Comparison of ENCODE assay signal across 13 cellular contexts in genomic region chr14:68564236-68564825, GRCh38.
DNase-seq lines count a peak whose midpoint lies in the region; ATAC-seq and TF ChIP-seq lines count a peak whose summit lies in the region.
"Had no signal": no experiment of that assay in that cellular context is flagged by ENCODE, and none has a peak within 500 bp of the region (broad histone marks: within the 10 kb centered on the region; RNA-seq: fewer than 3 reads in every experiment).

No MANE protein-coding gene starts in this region.

- H3K27ac ChIP-seq in SK-N-MC (0 out of 2 replicates have a peak overlapping the region, but pooled peaks have one; percentile 85), heart left ventricle (peak overlapping the region; percentile 48 to 91 (median 78)), tibial artery (peak overlapping the region; percentile 61 to 64)
- no peak overlapping the region for H3K27ac ChIP-seq in CD4-positive, alpha-beta T cell (ENCODE audit: low read depth, low read length)

- H3K27me3 Mint-ChIP-seq in neural crest cell (ENCODE audit: low read depth), result no peaks in the 10 kb centered on the region
- H3K27me3 Mint-ChIP-seq in CD4-positive, alpha-beta T cell, result no peaks in the 10 kb centered on the region

- ATAC-seq in heart left ventricle, result peak; percentile 9 to 40 (median 24)
- no peak for ATAC-seq in HG03108 (IDR thresholded peaks at IDR 0.05; ENCODE audit: unreplicated experiment)
- no peak for ATAC-seq in CD4-positive, alpha-beta T cell (ENCODE audit: poor library complexity)
- ATAC-seq: GM12878 had no signal

- WGBS in heart left ventricle, 4 donors, result 73 to 86% (median 80%) methylated on average over 15 to 18 of the region's 18 CpGs

- TF ChIP-seq CTCF in heart left ventricle (IDR thresholded peaks at IDR 0.05), result peak in 1 of 12 donors; percentile 7
- no peak for TF ChIP-seq CTCF in neural crest cell (conservative IDR thresholded peaks at IDR 0.05)
- TF ChIP-seq CTCF in tibial artery (IDR thresholded peaks at IDR 0.05), result no peak
- no peak for TF ChIP-seq CTCF in CD4-positive, alpha-beta T cell (IDR thresholded peaks at IDR 0.05)

- H3K27me3 ChIP-seq in heart left ventricle (no peaks in the 10 kb centered on the region), tibial artery (no peaks in the 10 kb centered on the region)
- no peaks in the 10 kb centered on the region for H3K27me3 ChIP-seq in CD4-positive, alpha-beta T cell (ENCODE audit: control insufficient read depth, insufficient read depth, low read length)

- H3K9me3 ChIP-seq in SK-N-MC (ENCODE audit: low read depth, low read length) (no peaks in the 10 kb centered on the region), heart left ventricle (no peaks in the 10 kb centered on the region), tibial artery (no peaks in the 10 kb centered on the region)
- H3K9me3 ChIP-seq in CD4-positive, alpha-beta T cell (ENCODE audit: control insufficient read depth, low read length), result no peaks in the 10 kb centered on the region

- intact Hi-C loops in heart left ventricle (cut with DNase I) (no loop called here), tibial artery (cut with DNase I; ENCODE audit: low total_unique reads) (no loop called here)
- intact Hi-C loops in CD4-positive, alpha-beta T cell (cut with DNase I, micrococcal nuclease), result loop anchor here in 1 of 2 experiments (10.0 kb wide), 1 partner anchor 60 kb away; no protein-coding TSS in a partner anchor

- H3K36me3 Mint-ChIP-seq in neural crest cell (ENCODE audit: low read depth), result no peaks in the 10 kb centered on the region
- H3K36me3 Mint-ChIP-seq in CD4-positive, alpha-beta T cell (ENCODE audit: low read depth), result no peaks in the 10 kb centered on the region

- DNase-seq in SK-N-MC (ENCODE audit: low read depth, low spot score) (no peak), heart left ventricle (peak in 1 of 5 donors; percentile 47), neural crest cell (ENCODE audit: low read depth, low spot score) (no peak), tibial artery (peak in 1 of 2 donors; percentile 64), HEK293T (ENCODE audit: extremely low spot score) (no peak), T-helper 2 cell (no peak)
- DNase-seq in CD4-positive, alpha-beta T cell, result no peak
- DNase-seq: activated CD4-positive, CD25-positive, alpha-beta regulatory T cell treated with anti-CD3 and anti-CD28 coated beads, Interleukin-2, amount 50 U/mL, for 72 hours; activated effector memory CD4-positive, alpha-beta T cell treated with anti-CD3 and anti-CD28 coated beads, Interleukin-2, amount 50 U/mL, for 16 hours; Calu3; head of caudate nucleus had no signal

- peaks cover 82% of the 10 kb centered on the region for H3K4me1 Mint-ChIP-seq in neural crest cell
- peaks cover 53% of the 10 kb centered on the region for H3K4me1 Mint-ChIP-seq in CD4-positive, alpha-beta T cell (ENCODE audit: low read depth)

- POLR2A ChIA-PET in HEK293T (lab: Yijun Ruan, JAX), result no interaction called here
- POLR2A ChIA-PET in CD4-positive, alpha-beta T cell (lab: Charles Lee), result interaction anchor here (0.6 to 3.7 kb wide), 4 partner anchors 9 to 229 kb away, joined by 3 to 20 read pairs (median 3); partner anchors contain the start of gene ZFP36L1

- H3K4me3 ChIP-seq in SK-N-MC, result no peak overlapping the region
- H3K4me3 ChIP-seq in heart left ventricle, result no peak overlapping the region
- H3K4me3 ChIP-seq in tibial artery, result no peak overlapping the region
- H3K4me3 ChIP-seq: GM12878 had no signal

- CTCF ChIA-PET in HEK293T (lab: Yijun Ruan, JAX), result no interaction called here
- CTCF ChIA-PET in CD4-positive, alpha-beta T cell (lab: Charles Lee), result no interaction called here

- peak overlapping the region; percentile 4 for H3K4me3 Mint-ChIP-seq in neural crest cell
- no peak overlapping the region for H3K4me3 Mint-ChIP-seq in CD4-positive, alpha-beta T cell

- peaks cover 7% of the 10 kb centered on the region for H3K9me3 Mint-ChIP-seq in neural crest cell
- no peaks in the 10 kb centered on the region for H3K9me3 Mint-ChIP-seq in CD4-positive, alpha-beta T cell

- no peak for TF ChIP-seq POLR2A in heart left ventricle (IDR thresholded peaks at IDR 0.05)

- H3K27ac Mint-ChIP-seq in neural crest cell (ENCODE audit: unreplicated experiment), result peak overlapping the region; percentile 61
- no peak overlapping the region for H3K27ac Mint-ChIP-seq in CD4-positive, alpha-beta T cell

- no peaks in the 10 kb centered on the region for H3K36me3 ChIP-seq in SK-N-MC (ENCODE audit: insufficient read depth, low read length)
- no peaks in the 10 kb centered on the region for H3K36me3 ChIP-seq in heart left ventricle
- no peaks in the 10 kb centered on the region for H3K36me3 ChIP-seq in tibial artery

- no peak overlapping the region for H3K9ac ChIP-seq in SK-N-MC (ENCODE audit: insufficient read length)

- H3K4me1 ChIP-seq in heart left ventricle, result peaks cover 3 to 72% (median 40%) of the 10 kb centered on the region in 12 donors
- peaks cover 0 to 42% (median 12%) of the 10 kb centered on the region in 4 donors for H3K4me1 ChIP-seq in tibial artery

TF ChIP-seq in HEK293T, 16 proteins besides CTCF, POLR2A, EP300 and RAD21:
- TF ChIP-seq ZNF384 (IDR thresholded peaks at IDR 0.05) (no peak), NFRKB (IDR thresholded peaks at IDR 0.05) (no peak), ARNT (IDR thresholded peaks at IDR 0.05) (no peak), HDGF (IDR thresholded peaks at IDR 0.05; ENCODE audit: borderline replicate concordance) (no peak), LEF1 (IDR thresholded peaks at IDR 0.05; ENCODE audit: borderline replicate concordance) (no peak)

Comparison
In these comparisons a context has a peak if more than half of its experiments do, and no peak if none do; other contexts are left out.
1. ATAC-seq: peak in heart left ventricle (4 of 4); none in HG03108 (single experiment) and CD4-positive, alpha-beta T cell (single experiment).